ENCODE assay signal across 1 cellular context in genomic region chr19:9566729-9567128, GRCh38.
TF ChIP-seq lines count a peak whose summit lies in the region.

No MANE protein-coding gene starts in this region.

TF ChIP-seq in SK-N-SH treated with all-trans-retinoic acid at 6 μM for 48 hours, 23 proteins besides CTCF, POLR2A, EP300 and RAD21 (continued from another document):
- TF ChIP-seq TCF4 (CRISPR knock-in tag; IDR thresholded peaks at IDR 0.05; ENCODE audit: borderline replicate concordance) (no peak), ZNF70 (CRISPR knock-in tag; IDR thresholded peaks at IDR 0.05) (no peak), OSR1 (CRISPR knock-in tag; IDR thresholded peaks at IDR 0.05) (no peak), ZFP30 (CRISPR knock-in tag; IDR thresholded peaks at IDR 0.05) (no peak)
